ENCODE assay signal across 8 cellular contexts in genomic region chr17:8186787-8187516, GRCh38. TPM values are rescaled to one million over a fixed set of nuclear protein-coding genes. Genes with fewer than 3 reads are reported as not detected.
A peak's percentile ranks its signal among the peaks of the same experiment; 100 is the strongest.
DNase-seq lines count a peak whose midpoint lies in the region; ATAC-seq and TF ChIP-seq lines count a peak whose summit lies in the region.

No MANE protein-coding gene starts in this region.

- H3K4me1 ChIP-seq in right cardiac atrium (ENCODE audit: control insufficient read depth, insufficient read depth, low read length): peaks cover 9% of the 10 kb centered on the region
- H3K4me1 ChIP-seq in psoas muscle: peaks cover 18% of the 10 kb centered on the region

- H3K9me3 ChIP-seq in right cardiac atrium (ENCODE audit: control insufficient read depth, low read length) (no peaks in the 10 kb centered on the region), psoas muscle (no peaks in the 10 kb centered on the region)

- DNase-seq in DMS 273 treated with DMSO at 0.1 percent for 48 hours (lab: John Stamatoyannopoulos, UW) (peak; percentile 96), HFF-Myc (ENCODE audit: extremely low read depth, low read depth) (peak; percentile 94), NCI-H1694 (lab: John Stamatoyannopoulos, UW) (peak; percentile 97), T-helper 1 cell (peak; percentile 65 to 94 (median 79)), amygdala (lab: John Stamatoyannopoulos, UW) (peak; percentile 58 to 98 (median 90)), right cardiac atrium (peak; percentile 90 to 96 (median 95)), psoas muscle (peak; percentile 87 to 95), ureter (ENCODE audit: low spot score) (peak; percentile 98)

- H3K4me3 ChIP-seq in HFF-Myc (replicated peaks; ENCODE audit: low read depth, low read length) (peak overlapping the region; percentile 90), right cardiac atrium (ENCODE audit: low read length) (peak overlapping the region; percentile 39), psoas muscle (peak overlapping the region; percentile 93)

- WGBS in right cardiac atrium: under 1% methylated on average over 32 of the region's 32 CpGs
- WGBS in psoas muscle, 3 donors: 0 to 1% (median 0%) methylated on average over 32 of the region's 32 CpGs

- TF ChIP-seq CTCF in HFF-Myc (IDR thresholded peaks at IDR 0.05; ENCODE audit: low read depth, low read length, missing control alignments) (no peak), psoas muscle (IDR thresholded peaks at IDR 0.05) (peak; percentile 38)

- no peaks in the 10 kb centered on the region for H3K36me3 ChIP-seq in psoas muscle (ENCODE audit: insufficient read depth in 1 of 2, low read depth in 1 of 2)

- intact Hi-C loops in right cardiac atrium (cut with DNase I) (loop anchor here in 3 of 4 donors (2.0 to 10.0 kb wide), 5 partner anchors 34 to 68 kb away; partner anchors contain the start of genes HES7 (in 2 of the 3) and ALOXE3 (in 1 of the 3)), psoas muscle (cut with DNase I) (loop anchor here (1.0 to 2.0 kb wide), 5 partner anchors 34 to 68 kb away; partner anchors contain the start of genes ALOXE3 (in 1 of the 2) and CTC1 (in 1 of the 2))

- ATAC-seq in right cardiac atrium (peak; percentile 69 to 75), psoas muscle (peak; percentile 66 to 77 (median 68))

- H3K27ac ChIP-seq in right cardiac atrium (ENCODE audit: low read length) (peak overlapping the region; percentile 96), psoas muscle (peak overlapping the region; percentile 96)

- H3K27me3 ChIP-seq in right cardiac atrium (ENCODE audit: control insufficient read depth, insufficient read depth) (no peaks in the 10 kb centered on the region), psoas muscle (ENCODE audit: insufficient read depth in 3 of 3, low read length in 2 of 3) (no peaks in the 10 kb centered on the region)

RNA-seq across cellular contexts. Expression of gene BORCS6, which starts 3.0 kb away (rescaled TPM):
- 1 to 10 TPM; 7.0 to 9.9 (median 9.6) TPM for total RNA-seq in right cardiac atrium
- 7.3 TPM for polyA plus RNA-seq in right cardiac atrium
- 10 to 100 TPM in 1 of 4 donors, 1 to 10 TPM in 3; 8.8 to 11.2 (median 9.7) TPM for total RNA-seq in psoas muscle
- 10 to 100 TPM; 12.2 to 19.3 (median 13.7) TPM for polyA plus RNA-seq in psoas muscle
- 7.1 TPM for total RNA-seq in ureter

RNA-seq across cellular contexts. Expression of gene TMEM107, which starts 10.8 kb away (rescaled TPM):
- total RNA-seq in right cardiac atrium: 10 to 100 TPM in 2 of 4 donors, 1 to 10 TPM in 2; 7.1 to 11.4 (median 9.2) TPM
- 7.2 TPM for polyA plus RNA-seq in right cardiac atrium
- 1 to 10 TPM; 1.2 to 4.7 (median 2.9) TPM for total RNA-seq in psoas muscle
- polyA plus RNA-seq in psoas muscle: 1 to 10 TPM; 1.5 to 1.9 (median 1.8) TPM
- 17.1 TPM for total RNA-seq in ureter

RNA-seq across cellular contexts. Expression of gene AURKB, which starts 23.4 kb away (rescaled TPM):
- total RNA-seq in right cardiac atrium (1 to 10 TPM in 2 of 4 donors, not detected in 2; 1.1 to 1.3 TPM), psoas muscle (1 to 10 TPM in 1 of 4 donors, not detected in 3; 1.1 TPM), ureter (1.9 TPM)
- polyA plus RNA-seq in right cardiac atrium (0.45 TPM), psoas muscle (under 1 TPM in 1 of 3 donors, not detected in 2; 0.39 TPM)

RNA-seq across cellular contexts. Expression of gene VAMP2, which starts 24.2 kb away (rescaled TPM):
- total RNA-seq in right cardiac atrium (10 to 100 TPM; 68.7 to 74.9 (median 71.8) TPM), psoas muscle (10 to 100 TPM; 39.7 to 59.2 (median 49.8) TPM), ureter (87.9 TPM)
- polyA plus RNA-seq in right cardiac atrium (50.2 TPM), psoas muscle (10 to 100 TPM; 33.2 to 49.5 (median 35.2) TPM)

RNA-seq across cellular contexts. Expression of gene PER1, which starts 34.7 kb away (rescaled TPM):
- total RNA-seq in right cardiac atrium (100 to 1,000 TPM in 3 of 4 donors, 10 to 100 TPM in 1; 96.2 to 150 (median 124) TPM), psoas muscle (100 to 1,000 TPM in 3 of 4 donors, 10 to 100 TPM in 1; 48.9 to 278 (median 166) TPM), ureter (152 TPM)
- polyA plus RNA-seq in right cardiac atrium (110 TPM), psoas muscle (100 to 1,000 TPM; 133 to 173 (median 145) TPM)

Comparison
In these comparisons a context has a peak if more than half of its experiments do, and no peak if none do; other contexts are left out.
1. Peak in every context shown above with its lines: DNase-seq, ATAC-seq, H3K4me3 ChIP-seq and H3K27ac ChIP-seq.
2. H3K4me3 ChIP-seq: peak in every context shown above with its lines; median percentile 93 in psoas muscle; 90 in HFF-Myc; 39 in right cardiac atrium.